Comparison of ENCODE assay signal across 12 cellular contexts in the genomic region with DNA sequence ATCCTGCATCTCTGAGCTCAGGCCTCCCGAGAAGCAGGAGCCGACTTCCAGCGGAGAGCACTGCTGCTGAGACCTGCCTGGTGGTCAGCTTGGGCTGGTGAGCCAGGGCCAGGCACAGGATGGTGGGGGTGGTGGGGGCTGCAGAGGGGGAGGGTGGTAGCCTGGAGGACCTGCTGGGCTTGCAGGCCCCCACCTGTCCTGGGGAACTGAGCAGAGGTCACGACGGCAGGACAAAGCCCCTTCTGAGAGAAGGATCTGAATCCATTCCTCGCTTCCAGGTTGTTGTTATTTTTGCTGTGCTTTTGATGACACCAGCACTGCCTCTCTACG. TPM values are rescaled to one million over a fixed set of nuclear protein-coding genes. Genes with fewer than 3 reads are reported as not detected.
"Had no signal": no experiment of that assay in that cellular context is flagged by ENCODE, and none has a peak within 500 bp of the region (broad histone marks: within the 10 kb centered on the region; RNA-seq: fewer than 3 reads in every experiment).

No MANE protein-coding gene starts in this region.

- H3K4me3 ChIP-seq: coronary artery, dorsolateral prefrontal cortex, heart left ventricle, uterus had no signal

- H3K27me3 ChIP-seq: dorsolateral prefrontal cortex, heart left ventricle, uterus had no signal

- H3K9me3 Mint-ChIP-seq: nephron progenitor cell had no signal

- H3K36me3 Mint-ChIP-seq: naive thymus-derived CD4-positive, alpha-beta T cell had no signal

- H3K27ac ChIP-seq: coronary artery, dorsolateral prefrontal cortex, uterus had no signal

- H3K9me3 ChIP-seq: heart left ventricle, uterus had no signal

- H3K4me1 ChIP-seq: uterus had no signal

- H3K4me3 Mint-ChIP-seq: naive thymus-derived CD4-positive, alpha-beta T cell; nephron progenitor cell had no signal

- H3K36me3 ChIP-seq: heart left ventricle, uterus had no signal

- H3K27ac Mint-ChIP-seq: naive thymus-derived CD4-positive, alpha-beta T cell; nephron progenitor cell had no signal

- DNase-seq: effector CD8-positive, alpha-beta T cell; heart left ventricle; hippocampal formation; naive thymus-derived CD4-positive, alpha-beta T cell; nephron progenitor cell; right cardiac atrium; stimulated activated naive CD4-positive, alpha-beta T cell treated with Interleukin-2 at 50 U/mL for 16 hours; trophoblast cell; uterus had no signal

RNA-seq across cellular contexts. Expression of gene CD93, which starts 35.6 kb away (rescaled TPM):
- total RNA-seq: fibroblast of lung had no signal
